1 cellular context compared by ENCODE assay signal in genomic region chr6:26392932-26393636, GRCh38.
TF ChIP-seq lines count a peak whose summit lies in the region.

No MANE protein-coding gene starts in this region.

TF ChIP-seq in IMR-90, 13 proteins besides CTCF, POLR2A, EP300 and RAD21:
- TF ChIP-seq CEBPB (IDR thresholded peaks at IDR 0.05; ENCODE audit: low read depth, low read length) (no peak), CHD1 (IDR thresholded peaks at IDR 0.05; ENCODE audit: low read depth, low read length) (no peak), SMC3 (IDR thresholded peaks at IDR 0.05; ENCODE audit: low read depth, low read length) (no peak)
